8 cellular contexts compared by ENCODE assay signal in the genomic region with DNA sequence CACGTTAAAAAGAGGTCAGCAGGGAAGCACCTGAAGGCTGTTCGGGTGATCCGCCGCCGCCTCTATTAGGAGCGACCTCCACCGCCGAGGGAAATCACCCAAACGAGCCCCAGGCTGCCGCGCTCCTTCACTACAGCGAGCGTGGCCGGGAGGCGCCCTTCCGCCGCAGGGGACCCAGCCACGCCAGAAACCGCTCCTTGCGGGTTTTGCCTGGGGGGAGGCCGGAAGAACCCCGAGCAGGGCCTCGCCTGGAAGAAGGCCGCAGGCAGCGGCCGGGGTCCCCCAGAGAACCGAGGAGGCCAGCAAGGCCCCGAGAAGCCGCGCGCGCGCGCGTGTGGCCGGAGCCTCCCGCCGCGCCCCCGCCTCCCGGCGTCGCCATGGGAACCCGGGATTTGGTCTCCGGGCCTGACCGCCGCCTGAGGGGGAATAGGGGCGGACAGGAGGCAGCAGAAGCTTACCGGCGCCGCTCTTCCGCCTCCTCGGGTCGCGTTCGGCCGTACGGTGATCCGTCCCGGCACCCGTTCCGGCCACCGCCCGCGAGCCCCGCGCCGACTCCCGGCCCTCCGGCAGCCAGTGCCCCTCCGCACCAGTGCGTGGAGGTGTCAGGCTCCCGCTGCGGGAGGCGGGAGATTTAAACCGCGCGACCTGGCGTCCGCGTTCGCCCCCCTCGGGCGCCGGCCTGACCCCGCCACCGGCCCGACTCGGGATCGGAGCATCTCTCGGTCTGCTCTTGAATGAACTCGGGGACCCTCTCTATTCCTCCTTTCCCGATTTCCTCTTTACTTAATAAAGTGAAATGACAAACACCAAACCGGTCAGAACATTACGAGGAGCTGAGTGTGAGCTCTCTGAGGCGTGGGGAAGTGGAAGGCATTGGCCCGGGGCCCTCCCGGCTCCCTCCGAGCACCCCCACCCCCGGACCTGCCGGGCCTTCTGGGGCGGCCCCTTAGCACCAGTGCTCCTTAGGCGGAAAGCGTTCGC. TPM values are rescaled to one million over a fixed set of nuclear protein-coding genes. Genes with fewer than 3 reads are reported as not detected.
DNase-seq lines count a peak whose midpoint lies in the region; ATAC-seq and TF ChIP-seq lines count a peak whose summit lies in the region.

Gene ICA1L, minus strand, starts transcription at position 606 of the 981 bp plus-strand sequence. CDS start 42,757 bp downstream, outside the sequence.

- H3K4me1 ChIP-seq in endocrine pancreas (ENCODE audit: control insufficient read depth, insufficient read depth, low read length): no peaks in the 10 kb centered on the region

- no peaks in the 10 kb centered on the region for H3K27me3 ChIP-seq in CD4-positive, alpha-beta T cell (ENCODE audit: control insufficient read depth, insufficient read depth, low read length)
- no peaks in the 10 kb centered on the region for H3K27me3 ChIP-seq in endocrine pancreas (ENCODE audit: control insufficient read depth, insufficient read depth, low read length)

- H3K36me3 ChIP-seq in endocrine pancreas (ENCODE audit: control insufficient read depth, insufficient read depth, low read length): no peaks in the 10 kb centered on the region

- H3K9me3 Mint-ChIP-seq in CD4-positive, alpha-beta T cell: no peaks in the 10 kb centered on the region
- no peaks in the 10 kb centered on the region for H3K9me3 Mint-ChIP-seq in mesothelial cell of epicardium

- peak; percentile 81 for ATAC-seq in CD4-positive, alpha-beta T cell (ENCODE audit: poor library complexity)
- ATAC-seq in GM19351 (IDR thresholded peaks at IDR 0.05; ENCODE audit: unreplicated experiment) (peak; percentile 72), HG03460 (IDR thresholded peaks at IDR 0.05; ENCODE audit: unreplicated experiment) (peak; percentile 82)

- TF ChIP-seq CTCF in CD4-positive, alpha-beta T cell (IDR thresholded peaks at IDR 0.05): no peak
- no peak for TF ChIP-seq CTCF in mesothelial cell of epicardium (IDR thresholded peaks at IDR 0.05; ENCODE audit: unreplicated experiment)

- no peak within 1 kb of the TSS for H3K27ac ChIP-seq in CD4-positive, alpha-beta T cell (ENCODE audit: low read depth, low read length)

- H3K27ac Mint-ChIP-seq in CD4-positive, alpha-beta T cell: peak within 1 kb of the TSS; percentile 26
- peak within 1 kb of the TSS; percentile 92 for H3K27ac Mint-ChIP-seq in mesothelial cell of epicardium

- H3K9ac ChIP-seq in endocrine pancreas (ENCODE audit: control insufficient read depth, insufficient read depth, low read length): peak within 1 kb of the TSS; percentile 100

- intact Hi-C loops in CD4-positive, alpha-beta T cell (cut with DNase I, micrococcal nuclease): loop anchor here in 1 of 2 experiments (1.0 kb wide), 1 partner anchor 283 kb away; no protein-coding TSS in a partner anchor

- peaks cover 6% of the 10 kb centered on the region for H3K36me3 Mint-ChIP-seq in CD4-positive, alpha-beta T cell (ENCODE audit: low read depth)
- H3K36me3 Mint-ChIP-seq in mesothelial cell of epicardium: no peaks in the 10 kb centered on the region

- peaks cover 13% of the 10 kb centered on the region for H3K4me1 Mint-ChIP-seq in CD4-positive, alpha-beta T cell (ENCODE audit: low read depth)
- peaks cover 12% of the 10 kb centered on the region for H3K4me1 Mint-ChIP-seq in mesothelial cell of epicardium

- CTCF ChIA-PET in CD4-positive, alpha-beta T cell (lab: Charles Lee): interaction anchor here (0.8 to 1.9 kb wide), 5 partner anchors 40 to 298 kb away, joined by 3 to 9 read pairs (median 4); partner anchors contain the start of genes CARF and WDR12

- DNase-seq in CD4-positive, alpha-beta T cell: peak; percentile 14 to 56 (median 29)
- DNase-seq in NOMO-1 (lab: John Stamatoyannopoulos, UW; ENCODE audit: unreplicated experiment in 2 of 2) (peak; percentile 38 to 43), mesothelial cell of epicardium (ENCODE audit: low spot score in 2 of 2, unreplicated experiment in 2 of 2) (peak; percentile 54 to 81)
- peak; percentile 7 for DNase-seq in activated CD8-positive, alpha-beta memory T cell treated with anti-CD3 and anti-CD28 coated beads, Interleukin-2, amount 50 U/mL, for 24 hours (ENCODE audit: extremely low read depth)
- DNase-seq in stimulated activated CD8-positive, alpha-beta memory T cell treated with anti-CD3 and anti-CD28 coated beads, Interleukin-4, amount 100 ng/mL, for 24 hours (ENCODE audit: low read depth): peak; percentile 52

- H3K4me3 ChIP-seq in endocrine pancreas (ENCODE audit: control insufficient read depth, insufficient read depth, low read length): peak within 1 kb of the TSS; percentile 89

- H3K27me3 Mint-ChIP-seq in CD4-positive, alpha-beta T cell: no peaks in the 10 kb centered on the region
- H3K27me3 Mint-ChIP-seq in mesothelial cell of epicardium (ENCODE audit: low read depth): no peaks in the 10 kb centered on the region

- H3K4me3 Mint-ChIP-seq in CD4-positive, alpha-beta T cell: peak within 1 kb of the TSS; percentile 95
- peak within 1 kb of the TSS; percentile 92 for H3K4me3 Mint-ChIP-seq in mesothelial cell of epicardium

- POLR2A ChIA-PET in CD4-positive, alpha-beta T cell (lab: Charles Lee): interaction anchor here (0.7 to 3.6 kb wide), 10 partner anchors 19 to 282 kb away, joined by 3 to 23 read pairs (median 4); partner anchors contain the start of genes CARF, FAM117B and WDR12

- H3K9me3 ChIP-seq in CD4-positive, alpha-beta T cell (ENCODE audit: control insufficient read depth, low read length): no peaks in the 10 kb centered on the region
- H3K9me3 ChIP-seq in endocrine pancreas (ENCODE audit: control insufficient read depth, low read length): no peaks in the 10 kb centered on the region

RNA-seq across cellular contexts. Expression of gene ICA1L, which starts in this region (rescaled TPM):
- 1 to 10 TPM; 1.5 to 1.6 TPM for total RNA-seq in CD4-positive, alpha-beta T cell
- 9.9 to 13.4 TPM (median 11.8 TPM) in 3 replicates for total RNA-seq in mesothelial cell of epicardium

Comparison
In these comparisons a context has a peak if more than half of its experiments do, and no peak if none do; other contexts are left out.
1. DNase-seq: peak in every context shown above with its lines; median percentile 68 in mesothelial cell of epicardium; 52 in stimulated activated CD8-positive, alpha-beta memory T cell treated with anti-CD3 and anti-CD28 coated beads, Interleukin-4, amount 100 ng/mL, for 24 hours; 40 in NOMO-1; 29 in CD4-positive, alpha-beta T cell; 7 in activated CD8-positive, alpha-beta memory T cell treated with anti-CD3 and anti-CD28 coated beads, Interleukin-2, amount 50 U/mL, for 24 hours.